Comparison of ENCODE assay signal across 23 cellular contexts in genomic region chr10:12031404-12031803, GRCh38. TPM values are rescaled to one million over a fixed set of nuclear protein-coding genes. Genes with fewer than 3 reads are reported as not detected.
DNase-seq lines count a peak whose midpoint lies in the region; ATAC-seq, FAIRE-seq and TF ChIP-seq lines count a peak whose summit lies in the region.
"Had no signal": no experiment of that assay in that cellular context is flagged by ENCODE, and none has a peak within 500 bp of the region (broad histone marks: within the 10 kb centered on the region; RNA-seq: fewer than 3 reads in every experiment).

No MANE protein-coding gene starts in this region.

- no peak overlapping the region for H3K27ac ChIP-seq in HepG2 (ENCODE audit: extremely low read length, insufficient read depth, low read length)
- no peak overlapping the region for H3K27ac ChIP-seq in right lobe of liver
- no peak overlapping the region for H3K27ac ChIP-seq in trophoblast cell (ENCODE audit: low read depth, low read length)
- H3K27ac ChIP-seq: A549, BLaER1, C4-2B, GM23248 had no signal

- ATAC-seq in HepG2 (no peak), right lobe of liver (no peak), T-helper 17 cell (no peak)
- ATAC-seq: A549, GM12878 had no signal

- in situ Hi-C loops in HepG2 (cut with HindIII; ENCODE audit: extremely low pct_ligation_motif_present, low pct_unique_long_range_greater_than_20kb), result no loop called here

- WGBS in HepG2 (ENCODE audit: low lambda C conversion rate), result 96% methylated on average over 4 of the region's 4 CpGs
- 92% methylated on average over 4 of the region's 4 CpGs for WGBS in right lobe of liver (ENCODE audit: insufficient coverage, low coverage, low lambda C conversion rate, missing lambda C conversion rate)
- no CpG with 5 or more reads among the region's 4 CpGs for WGBS in trophoblast cell (ENCODE audit: extremely low coverage, insufficient coverage, insufficient read length)

- no peaks in the 10 kb centered on the region for H3K79me1 ChIP-seq in trophoblast cell (ENCODE audit: low read length)

- TF ChIP-seq EP300 in HepG2 (IDR thresholded peaks at IDR 0.05; ENCODE audit: low read depth in 2 of 2, low read length in 2 of 2) (no peak), HepG2 (CRISPR knock-in tag; IDR thresholded peaks at IDR 0.05; ENCODE audit: borderline replicate concordance) (no peak)

- no peak for TF ChIP-seq RAD21 in HepG2 (CRISPR knock-in tag; IDR thresholded peaks at IDR 0.05)

- H3K9me3 ChIP-seq in HepG2 (ENCODE audit: low read length) (no peaks in the 10 kb centered on the region), right lobe of liver (no peaks in the 10 kb centered on the region), T-helper 17 cell (ENCODE audit: control insufficient read depth, low read length, poor library complexity, severe bottlenecking) (no peaks in the 10 kb centered on the region), trophoblast cell (ENCODE audit: insufficient read depth, low read depth, low read length) (no peaks in the 10 kb centered on the region)
- H3K9me3 ChIP-seq: A549, BLaER1 had no signal

- DNase-seq in HepG2 (ENCODE audit: low spot score), result no peak
- DNase-seq in right lobe of liver, result no peak
- DNase-seq in T-helper 17 cell, result no peak
- DNase-seq in trophoblast cell, result peak; percentile 25 to 55
- no peak for DNase-seq in NCI-H1105 (lab: John Stamatoyannopoulos, UW)
- no peak for DNase-seq in AG08395 (ENCODE audit: low spot score)
- DNase-seq: 8988T; ACHN; CD4-positive, CD25-positive, alpha-beta regulatory T cell; CD8-positive, alpha-beta memory T cell; DMS 273 treated with DMSO at 0.1 percent for 48 hours; DMS79; EL; GDM1; GM23248; H7; HCEC 1CT had no signal

- H4K91ac ChIP-seq in trophoblast cell (ENCODE audit: low read depth, low read length), result no peak overlapping the region

- H3K4me3 Mint-ChIP-seq in T-helper 17 cell, result no peak overlapping the region
- H3K4me3 Mint-ChIP-seq: CD4-positive, CD25-positive, alpha-beta regulatory T cell; CD8-positive, alpha-beta memory T cell had no signal

- H2AFZ ChIP-seq in HepG2 (ENCODE audit: low read length) (no peak overlapping the region), trophoblast cell (ENCODE audit: insufficient read depth, low read length, poor library complexity) (no peak overlapping the region)
- H2AFZ ChIP-seq: GM23248 had no signal

- H3K4ac ChIP-seq in trophoblast cell (ENCODE audit: low read depth, low read length), result no peak overlapping the region

- no TSS peak for BruUV-seq in HepG2 (replicated peaks; lab: Mats Ljungman, UMichigan)

- H3K14ac ChIP-seq in trophoblast cell (ENCODE audit: low read length), result no peak overlapping the region

- no peak overlapping the region for H2AK5ac ChIP-seq in trophoblast cell (ENCODE audit: low read length)

- H3K79me2 ChIP-seq in HepG2 (ENCODE audit: insufficient read depth, low read length), result peaks cover 21% of the 10 kb centered on the region
- H3K79me2 ChIP-seq in trophoblast cell (ENCODE audit: control insufficient read depth, insufficient read depth, low read length, poor library complexity), result no peaks in the 10 kb centered on the region

- no peak overlapping the region for H3K4me2 ChIP-seq in HepG2 (ENCODE audit: low read depth, low read length)
- no peak overlapping the region for H3K4me2 ChIP-seq in trophoblast cell (ENCODE audit: low read length)
- H3K4me2 ChIP-seq: A549, BLaER1 had no signal

- TF ChIP-seq POLR2A in HepG2 (IDR thresholded peaks at IDR 0.05; ENCODE audit: insufficient read depth in 1 of 2, low read depth in 2 of 2, low read length in 2 of 2), result no peak
- no peak for TF ChIP-seq POLR2A in right lobe of liver (IDR thresholded peaks at IDR 0.05)

- H3K9ac ChIP-seq in HepG2 (ENCODE audit: insufficient read depth, low read depth, low read length) (no peak overlapping the region), trophoblast cell (ENCODE audit: low read length) (no peak overlapping the region)
- H3K9ac ChIP-seq: BLaER1, GM23248 had no signal

- TF ChIP-seq CTCF in HepG2 (CRISPR knock-in tag; IDR thresholded peaks at IDR 0.05) (no peak), right lobe of liver (IDR thresholded peaks at IDR 0.05) (no peak)

- intact Hi-C loops in HepG2 (cut with micrococcal nuclease; ENCODE audit: unreplicated experiment) (no loop called here), right lobe of liver (cut with DNase I) (no loop called here)

- H3K36me3 ChIP-seq in HepG2 (replicated peaks in 1 of 2; ENCODE audit: control insufficient read depth in 1 of 2, insufficient read depth in 2 of 2, low read length in 2 of 2), result peaks cover 12 to 53% of the 10 kb centered on the region in 2 experiments
- H3K36me3 ChIP-seq in right lobe of liver, result peaks cover 7 to 44% (median 13%) of the 10 kb centered on the region in 4 donors
- peaks cover 17 to 22% of the 10 kb centered on the region in 2 experiments for H3K36me3 ChIP-seq in trophoblast cell (ENCODE audit: control insufficient read depth in 1 of 2, insufficient read depth in 2 of 2, low read length in 2 of 2)

- no peak overlapping the region for H4K8ac ChIP-seq in trophoblast cell (ENCODE audit: low read depth, low read length)

- H3K4me3 ChIP-seq in HepG2 (replicated peaks in 1 of 3; ENCODE audit: insufficient read depth in 1 of 3, low read depth in 2 of 3, low read length in 3 of 3), result no peak overlapping the region
- H3K4me3 ChIP-seq in right lobe of liver, result no peak overlapping the region
- H3K4me3 ChIP-seq in trophoblast cell (ENCODE audit: low read depth, low read length), result no peak overlapping the region
- H3K4me3 ChIP-seq: A549, BLaER1, GM12878, GM23248 had no signal

- peak overlapping the region; percentile 83 for H3K27ac Mint-ChIP-seq in T-helper 17 cell

- CTCF ChIA-PET in HepG2 (lab: Yijun Ruan, JAX; ENCODE audit: low intra/inter-chr PET ratio, low total read pairs), result no interaction called here

- FAIRE-seq in HepG2 (lab: Jason Lieb, UNC), result no peak
- FAIRE-seq: A549, D721Med, GM12878, H1 had no signal

- no peak overlapping the region for H4K12ac ChIP-seq in trophoblast cell (ENCODE audit: low read depth, low read length)

- peaks cover 21% of the 10 kb centered on the region for H3K4me1 Mint-ChIP-seq in T-helper 17 cell

- peaks cover 10% of the 10 kb centered on the region for H3K36me3 Mint-ChIP-seq in T-helper 17 cell (ENCODE audit: low read depth)

- no peak overlapping the region for H2BK5ac ChIP-seq in trophoblast cell (ENCODE audit: low read depth, low read length, poor library complexity)

- no peak overlapping the region for H2BK12ac ChIP-seq in trophoblast cell (ENCODE audit: low read length)

- H3K18ac ChIP-seq in trophoblast cell (ENCODE audit: low read length), result no peak overlapping the region

- no peaks in the 10 kb centered on the region for H3K27me3 Mint-ChIP-seq in T-helper 17 cell
- H3K27me3 Mint-ChIP-seq: CD4-positive, CD25-positive, alpha-beta regulatory T cell; CD8-positive, alpha-beta memory T cell had no signal

- no peaks in the 10 kb centered on the region for H3K4me1 ChIP-seq in HepG2 (ENCODE audit: insufficient read depth, low read length)
- H3K4me1 ChIP-seq in right lobe of liver, result no peaks in the 10 kb centered on the region
- H3K4me1 ChIP-seq in trophoblast cell (ENCODE audit: control insufficient read depth in 1 of 2, insufficient read depth in 2 of 2, low read length in 2 of 2), result no peaks in the 10 kb centered on the region
- H3K4me1 ChIP-seq: A549, BLaER1 had no signal

- H3K27me3 ChIP-seq in HepG2 (ENCODE audit: control insufficient read depth in 1 of 2, insufficient read depth in 2 of 2, low read length in 2 of 2), result no peaks in the 10 kb centered on the region
- H3K27me3 ChIP-seq in right lobe of liver, result no peaks in the 10 kb centered on the region
- no peaks in the 10 kb centered on the region for H3K27me3 ChIP-seq in trophoblast cell (ENCODE audit: insufficient read depth, low read length)
- H3K27me3 ChIP-seq: BLaER1 had no signal

- no peaks in the 10 kb centered on the region for H4K20me1 ChIP-seq in HepG2 (ENCODE audit: insufficient read depth, low read length)

- H3K23ac ChIP-seq in trophoblast cell (ENCODE audit: low read length), result no peak overlapping the region

- no peak overlapping the region for H2BK120ac ChIP-seq in trophoblast cell (ENCODE audit: insufficient read depth, low read length, poor library complexity)

- POLR2A ChIA-PET in HepG2 (lab: Yijun Ruan, JAX), result no interaction called here

RNA-seq across cellular contexts. Expression of gene UPF2, which starts 11.2 kb away (rescaled TPM):
- total RNA-seq in HepG2 (2016; rRNA removed; fragmentation: Illumina TruSeq; extraction: Trizol), result 14.5 and 21.8 TPM in 2 replicates
- 9.1 and 11.7 TPM in 2 replicates for total RNA-seq in HepG2 (2016; cell fraction: cytosol; rRNA removed; fragmentation: Illumina TruSeq; extraction: Trizol; ENCODE audit: low read depth)
- 15.1 and 21.6 TPM in 2 replicates for total RNA-seq in HepG2 (2016; cell fraction: insoluble cytoplasmic fraction; rRNA removed; fragmentation: Illumina TruSeq; extraction: Trizol)
- 6.1 and 6.9 TPM in 2 replicates for total RNA-seq in HepG2 (2016; cell fraction: membrane; rRNA removed; fragmentation: Illumina TruSeq; extraction: Trizol)
- 17.2 and 19.6 TPM in 2 replicates for total RNA-seq in HepG2 (2016; cell fraction: nucleus; rRNA removed; fragmentation: Illumina TruSeq; extraction: Trizol)
- polyA plus RNA-seq in HepG2 (2011; rRNA removed), result 5.7 and 6.2 TPM in 2 replicates
- 2.8 and 4.5 TPM in 2 replicates for polyA plus RNA-seq in HepG2 (2011; cell fraction: cytosol; rRNA removed)
- 3.2 and 4.2 TPM in 2 replicates for polyA plus RNA-seq in HepG2 (2011; cell fraction: nucleus; rRNA removed)
- polyA plus RNA-seq in HepG2 (2012), result 8.2 and 11.6 TPM in 2 replicates
- polyA plus RNA-seq in HepG2 (2016; cell fraction: cytosol; fragmentation: Illumina TruSeq; extraction: Trizol; ENCODE audit: low read depth), result 0.57 and 0.61 TPM in 2 replicates
- 15.8 and 18.5 TPM in 2 replicates for polyA plus RNA-seq in HepG2 (2016; cell fraction: insoluble cytoplasmic fraction; fragmentation: Illumina TruSeq; extraction: Trizol; ENCODE audit: low read depth)
- 1.3 and 1.7 TPM in 2 replicates for polyA plus RNA-seq in HepG2 (2016; cell fraction: membrane; fragmentation: Illumina TruSeq; extraction: Trizol; ENCODE audit: low read depth)
- 14.3 and 16.1 TPM in 2 replicates for polyA plus RNA-seq in HepG2 (2016; cell fraction: nucleus; fragmentation: Illumina TruSeq; extraction: Trizol; ENCODE audit: insufficient read depth, low read depth)
- 2.5 and 5.9 TPM in 2 replicates for polyA minus RNA-seq in HepG2 (2011; rRNA and poly(A)+ RNA removed; ENCODE audit: low replicate concordance)
- 5.9 and 6.1 TPM in 2 replicates for polyA minus RNA-seq in HepG2 (2011; cell fraction: cytosol; rRNA and poly(A)+ RNA removed)
- 18.9 and 21.9 TPM in 2 replicates for polyA minus RNA-seq in HepG2 (2011; cell fraction: nucleus; rRNA and poly(A)+ RNA removed)
- total RNA-seq in right lobe of liver, result 10 to 100 TPM in 3 of 6 experiments, 1 to 10 TPM in 3; 8.7 to 12.6 (median 9.8) TPM
- total RNA-seq in T-helper 17 cell, result 10 to 100 TPM; 21.5 to 24.7 TPM
- 28.7 and 30.5 TPM in 2 replicates for polyA plus RNA-seq in trophoblast cell (2013)

RNA-seq across cellular contexts. Expression of gene DHTKD1, which starts 37.4 kb away (rescaled TPM):
- total RNA-seq in HepG2 (2016; rRNA removed; fragmentation: Illumina TruSeq; extraction: Trizol) (9.6 and 10.7 TPM in 2 replicates), right lobe of liver (100 to 1,000 TPM in 3 of 6 experiments, 10 to 100 TPM in 3; 65.8 to 166 (median 100) TPM), T-helper 17 cell (10 to 100 TPM in 1 of 2 donors, 1 to 10 TPM in 1; 8.9 to 10.3 TPM)
- 24.3 and 27.8 TPM in 2 replicates for total RNA-seq in HepG2 (2016; cell fraction: cytosol; rRNA removed; fragmentation: Illumina TruSeq; extraction: Trizol; ENCODE audit: low read depth)
- total RNA-seq in HepG2 (2016; cell fraction: insoluble cytoplasmic fraction; rRNA removed; fragmentation: Illumina TruSeq; extraction: Trizol), result 10.6 and 11.0 TPM in 2 replicates
- 19.5 and 22.7 TPM in 2 replicates for total RNA-seq in HepG2 (2016; cell fraction: membrane; rRNA removed; fragmentation: Illumina TruSeq; extraction: Trizol)
- 9.6 and 11.8 TPM in 2 replicates for total RNA-seq in HepG2 (2016; cell fraction: nucleus; rRNA removed; fragmentation: Illumina TruSeq; extraction: Trizol)
- 9.0 and 14.1 TPM in 2 replicates for polyA plus RNA-seq in HepG2 (2011; rRNA removed)
- polyA plus RNA-seq in HepG2 (2011; cell fraction: cytosol; rRNA removed), result 11.3 and 18.8 TPM in 2 replicates
- 6.8 and 9.1 TPM in 2 replicates for polyA plus RNA-seq in HepG2 (2011; cell fraction: nucleus; rRNA removed)
- 6.1 and 6.4 TPM in 2 replicates for polyA plus RNA-seq in HepG2 (2012)
- polyA plus RNA-seq in HepG2 (2016; cell fraction: cytosol; fragmentation: Illumina TruSeq; extraction: Trizol; ENCODE audit: low read depth), result 0.53 and 0.54 TPM in 2 replicates
- polyA plus RNA-seq in HepG2 (2016; cell fraction: insoluble cytoplasmic fraction; fragmentation: Illumina TruSeq; extraction: Trizol; ENCODE audit: low read depth), result 7.1 and 7.2 TPM in 2 replicates
- 1.5 and 1.7 TPM in 2 replicates for polyA plus RNA-seq in HepG2 (2016; cell fraction: membrane; fragmentation: Illumina TruSeq; extraction: Trizol; ENCODE audit: low read depth)
- 8.5 and 11.5 TPM in 2 replicates for polyA plus RNA-seq in HepG2 (2016; cell fraction: nucleus; fragmentation: Illumina TruSeq; extraction: Trizol; ENCODE audit: insufficient read depth, low read depth)
- polyA minus RNA-seq in HepG2 (2011; rRNA and poly(A)+ RNA removed; ENCODE audit: low replicate concordance), result 39.7 and 93.9 TPM in 2 replicates
- polyA minus RNA-seq in HepG2 (2011; cell fraction: cytosol; rRNA and poly(A)+ RNA removed), result 19.3 and 23.3 TPM in 2 replicates
- 17.2 and 20.1 TPM in 2 replicates for polyA minus RNA-seq in HepG2 (2011; cell fraction: nucleus; rRNA and poly(A)+ RNA removed)
- 16.4 and 16.7 TPM in 2 replicates for polyA plus RNA-seq in trophoblast cell (2013)

Comparison
In these comparisons a context has a peak if more than half of its experiments do, and no peak if none do; other contexts are left out.
1. DNase-seq: peak in trophoblast cell (2 of 2); none in HepG2 (single experiment), right lobe of liver (0 of 3), T-helper 17 cell (0 of 3), NCI-H1105 (single experiment) and AG08395 (single experiment).